9 cellular contexts compared by ENCODE assay signal in the genomic region with DNA sequence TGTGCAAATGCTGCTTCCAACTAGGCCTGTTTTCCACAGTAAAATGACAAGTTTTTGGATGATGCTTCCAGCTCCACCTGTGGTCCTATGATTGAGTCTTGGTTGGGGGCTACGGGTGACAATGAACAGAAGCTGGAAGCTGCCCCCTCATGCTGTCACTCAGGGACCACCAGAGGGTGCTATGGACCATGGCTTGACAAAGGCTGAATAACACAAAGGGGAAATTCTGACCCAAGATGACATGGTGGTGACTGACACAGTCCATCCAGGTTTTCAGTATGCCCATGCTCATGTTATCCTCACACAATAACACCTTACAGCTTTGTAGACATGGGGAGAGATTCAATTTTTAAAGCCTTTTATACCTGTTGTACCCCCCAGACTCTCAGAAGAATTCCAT.
DNase-seq lines count a peak whose midpoint lies in the region; ATAC-seq, FAIRE-seq and TF ChIP-seq lines count a peak whose summit lies in the region.
"Had no signal": no experiment of that assay in that cellular context is flagged by ENCODE, and none has a peak within 500 bp of the region (broad histone marks: within the 10 kb centered on the region; RNA-seq: fewer than 3 reads in every experiment).

No MANE protein-coding gene starts in this region.

- no peak overlapping the region for H3K27ac ChIP-seq in SU-DHL-6 (ENCODE audit: low read depth, low read length)
- H3K27ac ChIP-seq in RWPE1, result no peak overlapping the region

- FAIRE-seq in D721Med (lab: Jason Lieb, UNC), result no peak
- FAIRE-seq: H54 had no signal

- H3K79me2 ChIP-seq in SU-DHL-6 (ENCODE audit: insufficient read depth, low read length), result no peaks in the 10 kb centered on the region

- no peak overlapping the region for H3K9ac ChIP-seq in SU-DHL-6 (ENCODE audit: low read length)

- no peaks in the 10 kb centered on the region for H3K9me3 ChIP-seq in SU-DHL-6 (ENCODE audit: insufficient read depth, low read length)

- TF ChIP-seq CTCF in D721Med (IDR thresholded peaks at IDR 0.05; ENCODE audit: insufficient read depth, missing control alignments), result peak; percentile 44
- peak; percentile 52 for TF ChIP-seq CTCF in SU-DHL-6 (IDR thresholded peaks at IDR 0.05; ENCODE audit: insufficient read depth, low read length, poor library complexity, severe bottlenecking)
- no peak; the same call in 1 of the 2 replicates for TF ChIP-seq CTCF in RWPE1 (conservative IDR thresholded peaks at IDR 0.05; ENCODE audit: low read depth)

- no peaks in the 10 kb centered on the region for H3K9me2 ChIP-seq in SU-DHL-6 (replicated peaks; ENCODE audit: insufficient read depth, low read length)

- no peaks in the 10 kb centered on the region for H4K20me1 ChIP-seq in SU-DHL-6 (ENCODE audit: low read depth, low read length)

- H3K4me2 ChIP-seq in SU-DHL-6 (ENCODE audit: low read depth, low read length, poor library complexity, severe bottlenecking), result no peak overlapping the region

- no peak for DNase-seq in D721Med (ENCODE audit: insufficient read length, low spot score)
- DNase-seq in iPS-NIHi11 (ENCODE audit: low spot score), result peak; percentile 60
- no peak for DNase-seq in RWPE1 (ENCODE audit: low spot score)
- no peak for DNase-seq in activated CD4-positive, alpha-beta T cell treated with anti-CD3 and anti-CD28 coated beads, Interleukin-2, amount 50 U/mL, for 1 hour

- no peaks in the 10 kb centered on the region for H3K36me3 ChIP-seq in SU-DHL-6 (ENCODE audit: low read length)

- H3K4me3 ChIP-seq in SU-DHL-6 (ENCODE audit: insufficient read depth, low read length, poor library complexity, severe bottlenecking), result no peak overlapping the region

- no peak overlapping the region for H2AFZ ChIP-seq in SU-DHL-6 (ENCODE audit: low read depth, low read length, severe bottlenecking)

- no peaks in the 10 kb centered on the region for H3K27me3 ChIP-seq in SU-DHL-6 (ENCODE audit: low read length)

- H3F3A ChIP-seq in SU-DHL-6 (ENCODE audit: insufficient read depth), result no peaks in the 10 kb centered on the region

- ATAC-seq in GM21360 (IDR thresholded peaks at IDR 0.05; ENCODE audit: unreplicated experiment) (peak; percentile 51), GM21423 (IDR thresholded peaks at IDR 0.05; ENCODE audit: unreplicated experiment) (no peak), GM21786 (IDR thresholded peaks at IDR 0.05; ENCODE audit: unreplicated experiment) (no peak)

- CTCF ChIA-PET in RWPE1 (lab: Yijun Ruan, JAX), result interaction anchor here (0.5 to 1.6 kb wide), 4 partner anchors 16 to 216 kb away, joined by 3 to 7 read pairs (median 4); no protein-coding TSS in a partner anchor

- POLR2A ChIA-PET in RWPE1 (lab: Yijun Ruan, JAX; ENCODE audit: low non-redundant PET), result no interaction called here
